ENCODE assay signal across 23 cellular contexts in the genomic region with DNA sequence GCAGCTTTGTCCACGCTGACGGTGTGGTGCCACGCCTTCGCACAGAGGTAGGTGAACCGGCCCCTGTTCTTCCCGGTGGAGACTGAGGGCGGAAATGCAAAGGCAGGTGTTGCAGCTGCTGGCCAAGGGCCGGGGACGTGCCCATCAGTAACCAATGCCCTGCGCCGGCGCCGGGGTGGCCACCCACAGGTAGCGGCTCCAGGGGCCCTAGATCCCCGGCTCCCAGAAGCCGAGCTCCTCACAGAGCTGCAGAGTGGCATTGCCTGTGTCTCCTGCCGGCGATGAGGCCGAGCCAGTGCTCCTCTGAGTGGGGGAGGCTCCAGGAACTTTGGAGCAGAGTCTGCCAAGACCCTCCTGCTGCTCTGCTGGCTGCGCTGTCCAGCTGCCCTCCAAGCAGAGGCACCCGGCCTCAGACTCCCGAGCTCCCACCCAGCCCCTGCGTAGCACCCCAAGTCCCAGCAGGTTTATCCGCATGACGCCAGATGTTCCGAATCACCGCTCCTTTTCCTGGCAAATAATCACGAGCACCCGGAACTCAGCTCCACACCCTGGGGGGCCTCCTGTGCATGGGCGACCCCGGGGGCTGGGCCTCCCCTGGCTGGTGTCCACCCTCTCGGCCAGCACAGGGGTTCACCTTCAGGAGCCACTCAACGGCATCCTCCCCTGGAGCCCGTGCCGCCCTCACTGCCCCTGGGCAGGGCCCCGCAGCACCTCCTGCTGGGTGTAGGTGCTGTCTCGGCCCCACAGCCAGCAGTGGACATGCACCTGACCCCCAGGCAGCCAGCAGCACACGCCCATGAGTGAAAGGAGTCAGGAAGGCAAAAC.
"Had no signal": no experiment of that assay in that cellular context is flagged by ENCODE, and none has a peak within 500 bp of the region (broad histone marks: within the 10 kb centered on the region; RNA-seq: fewer than 3 reads in every experiment).

No MANE protein-coding gene starts in this region.

- H3K27ac Mint-ChIP-seq: activated CD4-positive, alpha-beta T cell treated with anti-CD3 and anti-CD28 coated beads, Interleukin-2, amount 10 ng/mL, durations not matched to agents 7 days and 5 days; activated CD8-positive, alpha-beta T cell treated with anti-CD3 and anti-CD28 coated beads, Interleukin-2, amount 10 ng/mL, durations not matched to agents 7 days and 5 days; activated naive CD8-positive, alpha-beta T cell treated with anti-CD3 and anti-CD28 coated beads, Interleukin-2, amount 10 ng/mL, durations not matched to agents 7 days and 5 days; nephron; stimulated activated naive B cell treated with anti-CD40 and anti-IgM and Interleukin-4, amounts not matched to agents 10 μg/mL and 1 μg/mL and 100 μg/mL, for 72 hours; T-helper 2 cell treated with Interferon-gamma antibody and Interleukin-4, amounts not matched to agents 5 μg/mL and 100 μg/mL, for 36 hours had no signal

- H3K4me1 Mint-ChIP-seq: activated CD4-positive, alpha-beta T cell treated with anti-CD3 and anti-CD28 coated beads, Interleukin-2, amount 10 ng/mL, durations not matched to agents 7 days and 5 days; activated naive CD8-positive, alpha-beta T cell treated with anti-CD3 and anti-CD28 coated beads, Interleukin-2, amount 10 ng/mL, durations not matched to agents 7 days and 5 days; nephron had no signal

- H3K4me3 Mint-ChIP-seq: activated CD4-positive, alpha-beta T cell treated with anti-CD3 and anti-CD28 coated beads, Interleukin-2, amount 10 ng/mL, durations not matched to agents 7 days and 5 days; activated CD8-positive, alpha-beta T cell treated with anti-CD3 and anti-CD28 coated beads, Interleukin-2, amount 10 ng/mL, durations not matched to agents 7 days and 5 days; activated naive CD8-positive, alpha-beta T cell treated with anti-CD3 and anti-CD28 coated beads, Interleukin-2, amount 10 ng/mL, durations not matched to agents 7 days and 5 days; nephron; stimulated activated naive B cell treated with anti-CD40 and anti-IgM and Interleukin-4, amounts not matched to agents 10 μg/mL and 1 μg/mL and 100 μg/mL, for 72 hours; T-helper 2 cell treated with Interferon-gamma antibody and Interleukin-4, amounts not matched to agents 5 μg/mL and 100 μg/mL, for 36 hours had no signal

- H3K27ac ChIP-seq: coronary artery, esophagus squamous epithelium, gastrocnemius medialis, pancreas, transverse colon, WERI-Rb-1 had no signal

- H3K36me3 ChIP-seq: esophagus squamous epithelium, gastrocnemius medialis, pancreas, transverse colon, WERI-Rb-1 had no signal

- H3K9me3 ChIP-seq: esophagus squamous epithelium, gastrocnemius medialis, pancreas, transverse colon had no signal

- H3K4me3 ChIP-seq: coronary artery, esophagus squamous epithelium, gastrocnemius medialis, pancreas, transverse colon had no signal

- DNase-seq: activated CD4-positive, alpha-beta T cell treated with anti-CD3 and anti-CD28 coated beads, Interleukin-2, amount 10 ng/mL, durations not matched to agents 7 days and 5 days; activated CD4-positive, CD25-positive, alpha-beta regulatory T cell treated with anti-CD3 and anti-CD28 coated beads, Interleukin-2, amount 50 U/mL, for 72 hours; activated CD8-positive, alpha-beta T cell treated with anti-CD3 and anti-CD28 coated beads, Interleukin-2, amount 10 ng/mL, durations not matched to agents 7 days and 5 days; activated naive CD4-positive, alpha-beta T cell; activated naive CD8-positive, alpha-beta T cell treated with anti-CD3 and anti-CD28 coated beads, Interleukin-2, amount 10 ng/mL, durations not matched to agents 7 days and 5 days; activated T-cell treated with anti-CD3 and anti-CD28 coated beads, Interleukin-2, amount 50 U/mL, for 1 hour; amniotic stem cell; esophagus squamous epithelium; gastrocnemius medialis; hypothalamus; left colon; mesenchymal stem cell; small intestine; stimulated activated CD4-positive, alpha-beta T cell treated with anti-CD3 and anti-CD28 coated beads, Interleukin-15, amount 100 ng/mL, for 24 hours; stimulated activated CD4-positive, alpha-beta T cell treated with anti-CD3 and anti-CD28 coated beads, Interleukin-2, amount 100 ng/mL, for 48 hours; stimulated activated CD8-positive, alpha-beta memory T cell treated with anti-CD3 and anti-CD28 coated beads, Interleukin-4, amount 100 ng/mL, for 48 hours; stimulated activated naive B cell treated with anti-CD40 and anti-IgM and Interleukin-4, amounts not matched to agents 10 μg/mL and 1 μg/mL and 100 μg/mL, for 72 hours; transverse colon; WERI-Rb-1 had no signal

- H3K27me3 ChIP-seq: pancreas had no signal

- H3K9me3 Mint-ChIP-seq: activated CD4-positive, alpha-beta T cell treated with anti-CD3 and anti-CD28 coated beads, Interleukin-2, amount 10 ng/mL, durations not matched to agents 7 days and 5 days; activated naive CD8-positive, alpha-beta T cell treated with anti-CD3 and anti-CD28 coated beads, Interleukin-2, amount 10 ng/mL, durations not matched to agents 7 days and 5 days; nephron; T-helper 2 cell treated with Interferon-gamma antibody and Interleukin-4, amounts not matched to agents 5 μg/mL and 100 μg/mL, for 36 hours had no signal

- H3K4me1 ChIP-seq: esophagus squamous epithelium, gastrocnemius medialis, pancreas, transverse colon had no signal

- H3K27me3 Mint-ChIP-seq: activated CD4-positive, alpha-beta T cell treated with anti-CD3 and anti-CD28 coated beads, Interleukin-2, amount 10 ng/mL, durations not matched to agents 7 days and 5 days; activated naive CD8-positive, alpha-beta T cell treated with anti-CD3 and anti-CD28 coated beads, Interleukin-2, amount 10 ng/mL, durations not matched to agents 7 days and 5 days had no signal

- H3K36me3 Mint-ChIP-seq: activated naive CD8-positive, alpha-beta T cell treated with anti-CD3 and anti-CD28 coated beads, Interleukin-2, amount 10 ng/mL, durations not matched to agents 7 days and 5 days; stimulated activated naive B cell treated with anti-CD40 and anti-IgM and Interleukin-4, amounts not matched to agents 10 μg/mL and 1 μg/mL and 100 μg/mL, for 72 hours had no signal
